Comparison of ENCODE assay signal across 23 cellular contexts in genomic region chr5:56349461-56349860, GRCh38.
"Had no signal": no experiment of that assay in that cellular context is flagged by ENCODE, and none has a peak within 500 bp of the region (broad histone marks: within the 10 kb centered on the region; RNA-seq: fewer than 3 reads in every experiment).

No MANE protein-coding gene starts in this region.

- H3K9me3 Mint-ChIP-seq: activated CD4-positive, alpha-beta memory T cell treated with anti-CD3 and anti-CD28 coated beads, Interleukin-2, amount 10 ng/mL, durations not matched to agents 7 days and 5 days; activated CD4-positive, alpha-beta T cell treated with anti-CD3 and anti-CD28 coated beads, Interleukin-2, amount 10 ng/mL, durations not matched to agents 24 days and 14 days; activated T-cell treated with anti-CD3 and anti-CD28 coated beads, Interleukin-2, amount 50 U/mL, for 72 hours; neural crest cell had no signal

- H3K4me3 Mint-ChIP-seq: activated CD4-positive, alpha-beta memory T cell treated with anti-CD3 and anti-CD28 coated beads, Interleukin-2, amount 10 ng/mL, durations not matched to agents 7 days and 5 days; activated CD4-positive, alpha-beta T cell treated with anti-CD3 and anti-CD28 coated beads, Interleukin-2, amount 10 ng/mL, durations not matched to agents 24 days and 14 days; activated T-cell treated with anti-CD3 and anti-CD28 coated beads, Interleukin-2, amount 50 U/mL, for 72 hours; brain; memory B cell; naive B cell; neural crest cell; T-cell; T-helper 2 cell treated with Interferon-gamma antibody and Interleukin-4, amounts not matched to agents 5 μg/mL and 100 μg/mL, for 36 hours had no signal

- H3K36me3 ChIP-seq: upper lobe of right lung had no signal

- H3K4me3 ChIP-seq: upper lobe of right lung had no signal

- H3K27me3 ChIP-seq: upper lobe of right lung had no signal

- H3K9me3 ChIP-seq: upper lobe of right lung had no signal

- H3K27ac Mint-ChIP-seq: activated CD4-positive, alpha-beta memory T cell treated with anti-CD3 and anti-CD28 coated beads, Interleukin-2, amount 10 ng/mL, durations not matched to agents 7 days and 5 days; activated CD4-positive, alpha-beta T cell treated with anti-CD3 and anti-CD28 coated beads, Interleukin-2, amount 10 ng/mL, durations not matched to agents 24 days and 14 days; activated T-cell treated with anti-CD3 and anti-CD28 coated beads, Interleukin-2, amount 50 U/mL, for 72 hours; memory B cell; T-cell; T-helper 2 cell treated with Interferon-gamma antibody and Interleukin-4, amounts not matched to agents 5 μg/mL and 100 μg/mL, for 36 hours had no signal

- H3K4me1 Mint-ChIP-seq: activated CD4-positive, alpha-beta memory T cell treated with anti-CD3 and anti-CD28 coated beads, Interleukin-2, amount 10 ng/mL, durations not matched to agents 7 days and 5 days; brain had no signal

- DNase-seq: activated CD4-positive, alpha-beta memory T cell treated with anti-CD3 and anti-CD28 coated beads, Interleukin-2, amount 10 ng/mL, durations not matched to agents 7 days and 5 days; activated CD4-positive, alpha-beta T cell treated with anti-CD3 and anti-CD28 coated beads, Interleukin-2, amount 10 ng/mL, durations not matched to agents 24 days and 14 days; activated effector memory CD4-positive, alpha-beta T cell treated with Interleukin-2 at 50 U/mL for 16 hours; activated naive CD4-positive, alpha-beta T cell treated with anti-CD3 and anti-CD28 coated beads, Interleukin-2, amount 50 U/mL, for 16 hours; activated T-cell treated with anti-CD3 and anti-CD28 coated beads, Interleukin-2, amount 50 U/mL, for 72 hours; aorta; central memory CD4-positive, alpha-beta T cell; effector memory CD4-positive, alpha-beta T cell; hypothalamus; left ventricle myocardium superior; naive B cell; occipital lobe; stimulated activated CD4-positive, alpha-beta T cell treated with anti-CD3 and anti-CD28 coated beads, Interleukin-2, amount 100 ng/mL, for 48 hours; stimulated activated CD8-positive, alpha-beta memory T cell treated with anti-CD3 and anti-CD28 coated beads, Interleukin-4, amount 100 ng/mL, for 48 hours; stimulated activated naive CD4-positive, alpha-beta T cell; T-cell; upper lobe of right lung had no signal

- H3K27me3 Mint-ChIP-seq: activated CD4-positive, alpha-beta memory T cell treated with anti-CD3 and anti-CD28 coated beads, Interleukin-2, amount 10 ng/mL, durations not matched to agents 7 days and 5 days; activated CD4-positive, alpha-beta T cell treated with anti-CD3 and anti-CD28 coated beads, Interleukin-2, amount 10 ng/mL, durations not matched to agents 24 days and 14 days; memory B cell; naive B cell; T-cell had no signal

- ATAC-seq: activated CD4-positive, CD25-positive, alpha-beta regulatory T cell treated with anti-CD3 and anti-CD28 coated beads, Interleukin-2, amount 50 U/mL, for 24 hours; activated T-cell treated with anti-CD3 and anti-CD28 coated beads, Interleukin-2, amount 50 U/mL, for 72 hours; esophagus mucosa; T-cell had no signal

- H3K36me3 Mint-ChIP-seq: brain had no signal

- H3K27ac ChIP-seq: upper lobe of right lung had no signal
